8 cellular contexts compared by ENCODE assay signal in the genomic region with DNA sequence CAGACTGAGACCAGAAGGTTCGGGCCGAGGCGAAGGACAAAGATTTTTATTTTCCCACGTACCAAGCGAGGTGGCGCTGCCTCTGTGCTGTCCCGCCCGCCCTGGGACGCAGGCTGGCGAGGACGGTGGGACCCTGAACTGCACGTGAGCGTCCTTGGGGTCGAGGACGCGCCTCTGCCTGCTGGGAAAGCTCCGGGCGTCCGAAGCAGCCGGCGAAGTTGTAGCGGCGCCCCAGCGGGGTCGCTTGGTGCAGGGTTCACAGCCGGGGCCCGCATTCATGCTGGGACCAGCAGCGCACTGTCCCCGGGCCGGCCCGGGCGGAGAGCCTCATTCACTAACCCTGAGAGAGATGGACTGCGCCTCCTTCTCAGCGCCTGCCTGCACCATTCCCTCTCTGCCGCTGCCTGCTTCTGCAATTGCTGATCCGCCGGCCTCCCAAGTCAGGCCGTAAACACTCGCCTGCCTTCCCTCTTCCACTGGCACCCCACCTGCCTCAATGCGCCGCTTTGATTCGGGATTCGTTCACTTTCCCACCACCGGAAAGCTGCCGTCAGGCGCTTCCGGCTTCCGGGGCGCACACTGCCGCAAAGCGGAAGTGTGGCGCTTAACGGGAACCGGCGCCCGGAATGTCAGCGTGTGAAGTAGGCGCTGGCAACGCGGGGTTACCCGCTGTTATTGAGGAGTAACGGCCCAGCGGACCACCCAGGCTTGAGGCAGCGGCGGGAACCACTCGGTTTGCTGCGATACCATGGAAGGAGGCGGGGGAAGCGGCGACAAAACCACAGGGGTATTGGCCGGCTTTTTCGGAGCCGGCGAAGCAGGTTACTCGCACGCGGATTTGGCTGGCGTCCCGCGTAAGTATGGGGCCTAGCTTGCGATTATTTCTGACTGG. TPM values are rescaled to one million over a fixed set of nuclear protein-coding genes. Genes with fewer than 3 reads are reported as not detected.
DNase-seq lines count a peak whose midpoint lies in the region; ATAC-seq, FAIRE-seq and TF ChIP-seq lines count a peak whose summit lies in the region.
"Not testable (repeated sequence)": the region's sequence is repeated elsewhere in the genome, so short reads cannot be mapped to it uniquely, and the experiment has no call there.

TSS of gene PARG (minus strand) at position 581 of the 892 bp plus-strand sequence. CDS start at position 279, 302 bp downstream.
TSS of gene TIMM23B (plus strand) at position 607 of the 892 bp plus-strand sequence. CDS start at position 749, 142 bp downstream.

- DNase-seq in AG04449 (ENCODE audit: low read depth, low spot score), result not testable (repeated sequence)
- peak; percentile 7 for DNase-seq in NCI-H2196 treated with DMSO at 0.1 percent for 48 hours (lab: John Stamatoyannopoulos, UW; ENCODE audit: unreplicated experiment)
- DNase-seq in activated B cell treated with CpG ODN at 0.5 μM for 24 hours, result peak; percentile 79
- peak; percentile 64 for DNase-seq in bronchial epithelial cell (ENCODE audit: low read depth)
- peak; percentile 63 for DNase-seq in iPS-NIHi11 (ENCODE audit: low spot score)

- peaks cover 38% of the 10 kb centered on the region for H3K4me1 Mint-ChIP-seq in activated B cell treated with CpG ODN at 0.5 μM for 24 hours

- not testable (repeated sequence) for H3K27me3 ChIP-seq in bronchial epithelial cell (ENCODE audit: control insufficient read depth, insufficient read depth, low read length)

- H3K27ac Mint-ChIP-seq in activated B cell treated with CpG ODN at 0.5 μM for 24 hours, result peak within 1 kb of the TSS; percentile 91

- FAIRE-seq in bronchial epithelial cell (lab: Jason Lieb, UNC), result not testable (repeated sequence)

- intact Hi-C loops in activated B cell treated with CpG ODN at 0.5 μM for 24 hours (cut with micrococcal nuclease), result loop anchor here (1.0 kb wide), 1 partner anchor 683 kb away; no protein-coding TSS in a partner anchor

- peaks cover 21% of the 10 kb centered on the region for H3K36me3 Mint-ChIP-seq in activated B cell treated with CpG ODN at 0.5 μM for 24 hours (ENCODE audit: low read depth)

- POLR2A ChIA-PET in AG04449 (lab: Yijun Ruan, JAX), result not testable (repeated sequence)
- POLR2A ChIA-PET in activated B cell treated with CpG ODN at 0.5 μM for 24 hours (lab: Charles Lee), result interaction anchor here (1.2 kb wide), 1 partner anchor 402 kb away, joined by 3 read pairs; no protein-coding TSS in a partner anchor

- H3K9me3 Mint-ChIP-seq in activated B cell treated with CpG ODN at 0.5 μM for 24 hours, result not testable (repeated sequence)

- peak within 1 kb of the TSS in 20 of 21 experiments; percentile 59 to 94 (median 84) for H3K27ac ChIP-seq in skin epidermis

- not testable (repeated sequence) for TF ChIP-seq CTCF in AG04449 (IDR thresholded peaks at IDR 0.05; ENCODE audit: insufficient read depth, low read length, missing control alignments); activated B cell treated with CpG ODN at 0.5 μM for 24 hours (IDR thresholded peaks at IDR 0.05); bronchial epithelial cell (IDR thresholded peaks at IDR 0.05; ENCODE audit: insufficient read depth, low read length, severe bottlenecking)

- ATAC-seq in GM18907 (IDR thresholded peaks at IDR 0.05; ENCODE audit: unreplicated experiment) (peak; percentile 84), HG03108 (IDR thresholded peaks at IDR 0.05; ENCODE audit: unreplicated experiment) (peak; percentile 62), activated B cell treated with CpG ODN at 0.5 μM for 24 hours (ENCODE audit: low read depth) (peak; percentile 85)

- not testable (repeated sequence) for H3K36me3 ChIP-seq in bronchial epithelial cell (ENCODE audit: control insufficient read depth, insufficient read depth, low read length)

- peak within 1 kb of the TSS; percentile 100 for H3K4me3 Mint-ChIP-seq in activated B cell treated with CpG ODN at 0.5 μM for 24 hours

- not testable (repeated sequence) for H3K27me3 Mint-ChIP-seq in activated B cell treated with CpG ODN at 0.5 μM for 24 hours

- H3K4me3 ChIP-seq in AG04449 (ENCODE audit: low read depth, low read length) (peak within 1 kb of the TSS; percentile 60), bronchial epithelial cell (ENCODE audit: low read depth, low read length) (peak within 1 kb of the TSS; percentile 71), skin epidermis (peak within 1 kb of the TSS; percentile 88 to 98 (median 92))

- CTCF ChIA-PET in AG04449 (lab: Yijun Ruan, JAX); activated B cell treated with CpG ODN at 0.5 μM for 24 hours (lab: Charles Lee): not testable (repeated sequence)

RNA-seq across cellular contexts. Expression of gene PARG, which starts in this region (rescaled TPM):
- 31.3 and 34.8 TPM in 2 replicates for total RNA-seq in activated B cell treated with CpG ODN at 0.5 μM for 24 hours
- 50.3 and 66.8 TPM in 2 replicates for total RNA-seq in bronchial epithelial cell

RNA-seq across cellular contexts. Expression of gene TIMM23B, which starts in this region (rescaled TPM):
- total RNA-seq in activated B cell treated with CpG ODN at 0.5 μM for 24 hours (27.0 and 33.3 TPM in 2 replicates), bronchial epithelial cell (20.6 and 21.1 TPM in 2 replicates)
